Comparison of ENCODE assay signal across 1 cellular context in the genomic region with DNA sequence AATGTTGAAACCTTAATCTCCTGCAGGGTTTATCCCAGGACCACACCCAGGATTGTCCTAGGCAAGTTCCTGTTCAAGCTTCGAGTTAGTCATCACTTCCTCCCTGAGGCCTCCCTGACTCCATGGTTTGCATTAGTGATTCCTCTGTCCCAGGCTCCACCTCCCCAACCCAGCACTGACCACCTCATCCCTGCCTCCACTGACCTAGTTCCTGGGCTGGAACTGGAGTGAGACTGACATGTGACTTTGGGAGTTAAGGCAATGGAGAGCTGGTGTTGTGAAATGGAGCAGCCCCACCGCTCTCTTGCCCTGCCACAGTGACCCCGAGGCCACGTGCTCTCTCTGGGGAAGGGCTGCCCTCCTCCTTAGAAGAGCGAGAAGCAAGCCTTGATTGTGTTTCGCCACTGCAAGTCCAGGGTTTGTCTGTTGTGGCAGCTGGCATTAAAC.
TF ChIP-seq lines count a peak whose summit lies in the region.

No MANE protein-coding gene starts in this region.

TF ChIP-seq in H1, 55 proteins besides CTCF, POLR2A, EP300 and RAD21:
- TF ChIP-seq GABPA (IDR thresholded peaks at IDR 0.05; ENCODE audit: borderline replicate concordance, insufficient read depth, low read length) (no peak), JUND (IDR thresholded peaks at IDR 0.05; ENCODE audit: low read length) (no peak), CHD2 (IDR thresholded peaks at IDR 0.05; ENCODE audit: low read length) (no peak)
TF ChIP-seq in H1: peak in this region for 0.
